7 cellular contexts compared by ENCODE assay signal in the genomic region with DNA sequence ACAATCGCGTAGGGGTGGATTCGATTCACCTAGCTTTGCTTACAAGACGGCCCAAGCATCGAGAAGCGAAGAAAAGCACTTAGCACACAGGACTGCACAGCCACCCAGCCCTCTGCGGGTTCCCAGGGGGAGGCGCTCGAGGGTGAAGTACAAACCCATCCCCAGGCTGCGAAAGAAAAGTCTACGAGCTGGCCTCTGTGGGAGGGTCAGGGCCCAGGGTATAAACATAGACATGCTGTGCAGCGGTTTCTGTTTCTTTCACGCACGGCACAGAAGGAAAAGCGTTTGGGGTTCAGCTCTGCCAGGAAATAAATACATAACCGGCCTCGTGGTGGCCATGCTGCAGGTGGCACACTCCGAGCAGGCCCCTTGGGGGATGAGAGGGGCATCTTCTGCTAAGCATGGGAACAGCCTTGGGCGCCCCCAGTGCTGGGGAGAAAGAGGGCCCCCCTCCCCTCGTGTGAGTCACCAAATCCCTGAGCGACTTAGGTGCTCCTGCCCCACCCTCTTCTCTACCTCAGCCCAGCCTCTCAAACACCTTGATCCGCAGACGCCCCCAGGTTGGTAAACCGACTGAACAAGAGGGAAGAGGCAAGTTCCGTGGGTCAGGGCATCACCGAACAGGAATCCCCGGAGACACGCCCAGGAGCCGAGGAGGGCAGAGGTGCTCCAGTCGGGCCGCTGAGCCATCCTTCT.
DNase-seq lines count a peak whose midpoint lies in the region; ATAC-seq lines count a peak whose summit lies in the region.

No MANE protein-coding gene starts in this region.

- H3K36me3 ChIP-seq in aorta (ENCODE audit: control insufficient read depth in 1 of 2, insufficient read depth in 2 of 2, low read length in 1 of 2), result no peaks in the 10 kb centered on the region

- H3K27ac Mint-ChIP-seq in activated CD8-positive, alpha-beta memory T cell treated with anti-CD3 and anti-CD28 coated beads, Interleukin-2, amount 10 ng/mL, durations not matched to agents 7 days and 5 days, result peak overlapping the region; percentile 73
- peak overlapping the region; percentile 86 for H3K27ac Mint-ChIP-seq in memory B cell

- peak overlapping the region; percentile 56 for H3K4me3 Mint-ChIP-seq in activated CD8-positive, alpha-beta memory T cell treated with anti-CD3 and anti-CD28 coated beads, Interleukin-2, amount 10 ng/mL, durations not matched to agents 7 days and 5 days
- peak overlapping the region; percentile 85 for H3K4me3 Mint-ChIP-seq in memory B cell

- CTCF ChIA-PET in activated CD8-positive, alpha-beta memory T cell treated with anti-CD3 and anti-CD28 coated beads, Interleukin-2, amount 10 ng/mL, durations not matched to agents 7 days and 5 days (lab: Charles Lee), result interaction anchor here (0.7 to 5.5 kb wide), 34 partner anchors 8 to 446 kb away, joined by 3 to 73 read pairs (median 5); no protein-coding TSS in a partner anchor

- no peaks in the 10 kb centered on the region for H3K9me3 ChIP-seq in aorta (ENCODE audit: control insufficient read depth, low read length)

- H3K27me3 Mint-ChIP-seq in activated CD8-positive, alpha-beta memory T cell treated with anti-CD3 and anti-CD28 coated beads, Interleukin-2, amount 10 ng/mL, durations not matched to agents 7 days and 5 days, result no peaks in the 10 kb centered on the region
- H3K27me3 Mint-ChIP-seq in memory B cell, result no peaks in the 10 kb centered on the region

- H3K27ac ChIP-seq in aorta (ENCODE audit: low read depth in 1 of 2, low read length in 2 of 2), result no peak overlapping the region

- 79 to 81% methylated on average over 31 of the region's 31 CpGs for WGBS in aorta, 2 donors

- intact Hi-C loops in aorta (cut with DNase I), result no loop called here

- H3K4me1 ChIP-seq in aorta (ENCODE audit: control insufficient read depth in 1 of 2, insufficient read depth in 2 of 2, low read length in 2 of 2), result no peaks in the 10 kb centered on the region

- peaks cover 14% of the 10 kb centered on the region for H3K36me3 Mint-ChIP-seq in activated CD8-positive, alpha-beta memory T cell treated with anti-CD3 and anti-CD28 coated beads, Interleukin-2, amount 10 ng/mL, durations not matched to agents 7 days and 5 days
- H3K36me3 Mint-ChIP-seq in memory B cell, result peaks cover 3% of the 10 kb centered on the region

- H3K9me3 Mint-ChIP-seq in activated CD8-positive, alpha-beta memory T cell treated with anti-CD3 and anti-CD28 coated beads, Interleukin-2, amount 10 ng/mL, durations not matched to agents 7 days and 5 days (ENCODE audit: low read depth), result no peaks in the 10 kb centered on the region
- H3K9me3 Mint-ChIP-seq in memory B cell, result no peaks in the 10 kb centered on the region

- ATAC-seq in GM19438 (IDR thresholded peaks at IDR 0.05; ENCODE audit: low read depth, unreplicated experiment) (peak; percentile 87), HG03442 (IDR thresholded peaks at IDR 0.05; ENCODE audit: unreplicated experiment) (peak; percentile 94), memory B cell (ENCODE audit: low read depth) (peak; percentile 93), aorta (ENCODE audit: low FRiP score) (no peak)
- peak; percentile 97 for ATAC-seq in activated CD8-positive, alpha-beta memory T cell treated with anti-CD3 and anti-CD28 coated beads, Interleukin-2, amount 10 ng/mL, durations not matched to agents 7 days and 5 days

- H3K4me3 ChIP-seq in aorta (ENCODE audit: low read length in 2 of 2), result no peak overlapping the region

- peak; percentile 90 for DNase-seq in activated CD8-positive, alpha-beta memory T cell treated with anti-CD3 and anti-CD28 coated beads, Interleukin-2, amount 10 ng/mL, durations not matched to agents 7 days and 5 days
- DNase-seq in memory B cell (ENCODE audit: low spot score in 2 of 2) (peak; percentile 68 to 74), mesenteric fat pad (ENCODE audit: low spot score) (no peak), aorta (no peak), OCI-M1 (lab: John Stamatoyannopoulos, UW) (no peak)

- peaks cover 37% of the 10 kb centered on the region for H3K4me1 Mint-ChIP-seq in activated CD8-positive, alpha-beta memory T cell treated with anti-CD3 and anti-CD28 coated beads, Interleukin-2, amount 10 ng/mL, durations not matched to agents 7 days and 5 days
- H3K4me1 Mint-ChIP-seq in memory B cell, result peaks cover 17% of the 10 kb centered on the region

- H3K27me3 ChIP-seq in aorta (ENCODE audit: control insufficient read depth in 1 of 2, insufficient read depth in 2 of 2, low read length in 1 of 2), result no peaks in the 10 kb centered on the region

Comparison
In these comparisons a context has a peak if more than half of its experiments do, and no peak if none do; other contexts are left out.
1. DNase-seq: peak in activated CD8-positive, alpha-beta memory T cell treated with anti-CD3 and anti-CD28 coated beads, Interleukin-2, amount 10 ng/mL, durations not matched to agents 7 days and 5 days (single experiment) and memory B cell (2 of 2); none in mesenteric fat pad (single experiment), aorta (0 of 2) and OCI-M1 (single experiment).